ENCODE assay signal across 25 cellular contexts in genomic region chr10:126889421-126889820, GRCh38.
"Had no signal": no experiment of that assay in that cellular context is flagged by ENCODE, and none has a peak within 500 bp of the region (broad histone marks: within the 10 kb centered on the region; RNA-seq: fewer than 3 reads in every experiment).

No MANE protein-coding gene starts in this region.

- H3K27me3 Mint-ChIP-seq: naive thymus-derived CD4-positive, alpha-beta T cell; stimulated activated naive CD8-positive, alpha-beta T cell treated with anti-CD3 and anti-CD28 coated beads, Interleukin-15, amount 100 ng/mL, for 72 hours had no signal

- H3K36me3 Mint-ChIP-seq: naive thymus-derived CD4-positive, alpha-beta T cell; natural killer cell; stimulated activated effector memory CD8-positive, alpha-beta T cell treated with anti-CD3 and anti-CD28 coated beads, Interleukin-12 subunit alpha, Interleukin-12 subunit beta, amount 100 ng/mL, for 72 hours; type B pancreatic cell had no signal

- H3K4me1 Mint-ChIP-seq: naive thymus-derived CD4-positive, alpha-beta T cell; natural killer cell; nephron progenitor cell; stimulated activated effector memory CD8-positive, alpha-beta T cell treated with anti-CD3 and anti-CD28 coated beads, Interleukin-12 subunit alpha, Interleukin-12 subunit beta, amount 100 ng/mL, for 72 hours; stimulated activated naive CD8-positive, alpha-beta T cell treated with anti-CD3 and anti-CD28 coated beads, Interleukin-15, amount 100 ng/mL, for 72 hours had no signal

- H3K27ac Mint-ChIP-seq: naive thymus-derived CD4-positive, alpha-beta T cell; natural killer cell; nephron progenitor cell; stimulated activated effector memory CD8-positive, alpha-beta T cell treated with anti-CD3 and anti-CD28 coated beads, Interleukin-12 subunit alpha, Interleukin-12 subunit beta, amount 100 ng/mL, for 72 hours; stimulated activated naive CD8-positive, alpha-beta T cell treated with anti-CD3 and anti-CD28 coated beads, Interleukin-15, amount 100 ng/mL, for 72 hours; type B pancreatic cell had no signal

- H3K4me3 Mint-ChIP-seq: naive thymus-derived CD4-positive, alpha-beta T cell; natural killer cell; nephron progenitor cell; neural crest cell; stimulated activated effector memory CD8-positive, alpha-beta T cell treated with anti-CD3 and anti-CD28 coated beads, Interleukin-12 subunit alpha, Interleukin-12 subunit beta, amount 100 ng/mL, for 72 hours; stimulated activated naive CD8-positive, alpha-beta T cell treated with anti-CD3 and anti-CD28 coated beads, Interleukin-15, amount 100 ng/mL, for 72 hours; type B pancreatic cell had no signal

- H3K9me3 Mint-ChIP-seq: neural crest cell had no signal

- ATAC-seq: naive thymus-derived CD4-positive, alpha-beta T cell; natural killer cell; right cardiac atrium; right lobe of liver; stimulated activated effector memory CD8-positive, alpha-beta T cell treated with anti-CD3 and anti-CD28 coated beads, Interleukin-12 subunit alpha, Interleukin-12 subunit beta, amount 100 ng/mL, for 72 hours; stimulated activated naive CD8-positive, alpha-beta T cell treated with anti-CD3 and anti-CD28 coated beads, Interleukin-15, amount 100 ng/mL, for 72 hours; stimulated activated naive CD8-positive, alpha-beta T cell treated with anti-CD3 and anti-CD28 coated beads, Interleukin-15, Interleukin-2, amounts not matched to agents 100 U/mL and 50 U/mL, for 24 hours; upper lobe of right lung had no signal

- DNase-seq: naive thymus-derived CD4-positive, alpha-beta T cell; natural killer cell; nephron progenitor cell; nucleus accumbens; ovary; right cardiac atrium; right lobe of liver; sigmoid colon; small intestine; stimulated activated CD4-positive, alpha-beta T cell treated with anti-CD3 and anti-CD28 coated beads, Interleukin-15, amount 100 ng/mL, for 24 hours; stimulated activated CD4-positive, alpha-beta T cell treated with anti-CD3 and anti-CD28 coated beads, Interleukin-2, amount 100 ng/mL, for 24 hours; stimulated activated CD4-positive, alpha-beta T cell treated with anti-CD3 and anti-CD28 coated beads, Interleukin-2, amount 100 ng/mL, for 48 hours; stimulated activated CD4-positive, alpha-beta T cell treated with anti-CD3 and anti-CD28 coated beads, Interleukin-4, amount 100 ng/mL, for 24 hours; stimulated activated naive CD4-positive, alpha-beta T cell; stimulated activated naive CD8-positive, alpha-beta T cell treated with anti-CD3 and anti-CD28 coated beads, Interleukin-15, amount 100 ng/mL, for 72 hours; stimulated activated naive CD8-positive, alpha-beta T cell treated with anti-CD3 and anti-CD28 coated beads, Interleukin-15, Interleukin-2, amounts not matched to agents 100 U/mL and 50 U/mL, for 24 hours; substantia nigra; testis; tibial artery; transverse colon; upper lobe of right lung; uterus had no signal
